16 cellular contexts compared by ENCODE assay signal in the genomic region with DNA sequence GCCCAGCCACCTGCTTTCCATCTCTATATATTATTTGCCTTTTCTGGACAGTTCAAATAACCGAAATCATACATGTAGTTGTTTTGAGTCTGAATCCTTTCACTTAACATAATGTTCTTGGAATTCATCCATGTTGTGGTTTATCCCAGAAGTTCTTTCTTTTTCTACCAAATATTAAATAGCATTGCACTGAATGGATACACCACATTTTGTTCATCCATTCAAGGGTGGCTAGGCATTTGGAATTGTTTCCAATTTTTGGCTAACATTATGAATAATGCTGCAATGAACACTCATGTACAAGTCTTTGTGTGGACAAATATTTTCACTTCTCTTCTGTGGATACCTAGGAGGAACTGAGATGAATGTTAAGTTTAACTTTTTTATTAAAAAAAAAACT.
"Had no signal": no experiment of that assay in that cellular context is flagged by ENCODE, and none has a peak within 500 bp of the region (broad histone marks: within the 10 kb centered on the region; RNA-seq: fewer than 3 reads in every experiment).

No MANE protein-coding gene starts in this region.

- H3K9me3 ChIP-seq: right atrium auricular region had no signal

- H3K27ac ChIP-seq: right atrium auricular region had no signal

- DNase-seq: activated CD4-positive, alpha-beta T cell treated with anti-CD3 and anti-CD28 coated beads, Interleukin-2, amount 50 U/mL, for 4 hours; activated CD8-positive, alpha-beta memory T cell treated with anti-CD3 and anti-CD28 coated beads, Interleukin-2, amount 10 ng/mL, durations not matched to agents 7 days and 5 days; activated effector memory CD4-positive, alpha-beta T cell treated with Interleukin-2 at 50 U/mL for 16 hours; activated T-cell treated with anti-CD3 and anti-CD28 coated beads, Interleukin-2, amount 50 U/mL, for 24 hours; amygdala; foreskin fibroblast; head of caudate nucleus; mammary epithelial cell; naive thymus-derived CD8-positive, alpha-beta T cell; small intestine; stimulated activated naive B cell treated with anti-CD40 and anti-IgM and Interleukin-4, amounts not matched to agents 10 μg/mL and 1 μg/mL and 100 μg/mL, for 72 hours; substantia nigra; trophoblast cell had no signal

- H3K4me3 ChIP-seq: right atrium auricular region had no signal

- H3K36me3 ChIP-seq: right atrium auricular region had no signal

- ATAC-seq: activated CD4-positive, CD25-positive, alpha-beta regulatory T cell treated with anti-CD3 and anti-CD28 coated beads, Interleukin-2, amount 50 U/mL, for 24 hours; activated CD8-positive, alpha-beta memory T cell treated with anti-CD3 and anti-CD28 coated beads, Interleukin-2, amount 10 ng/mL, durations not matched to agents 7 days and 5 days; left lobe of liver; naive thymus-derived CD8-positive, alpha-beta T cell; stimulated activated naive B cell treated with anti-CD40 and anti-IgM and Interleukin-4, amounts not matched to agents 10 μg/mL and 1 μg/mL and 100 μg/mL, for 72 hours had no signal

- H3K27me3 ChIP-seq: right atrium auricular region had no signal
